ENCODE assay signal across 32 cellular contexts in genomic region chr22:19080853-19081252, GRCh38. TPM values are rescaled to one million over a fixed set of nuclear protein-coding genes. Genes with fewer than 3 reads are reported as not detected.
"Had no signal": no experiment of that assay in that cellular context is flagged by ENCODE, and none has a peak within 500 bp of the region (broad histone marks: within the 10 kb centered on the region; RNA-seq: fewer than 3 reads in every experiment).

No MANE protein-coding gene starts in this region.

- H3K4me3 Mint-ChIP-seq: activated CD4-positive, alpha-beta T cell treated with anti-CD3 and anti-CD28 coated beads, Interleukin-2, amount 10 ng/mL, durations not matched to agents 24 days and 14 days; activated naive CD4-positive, alpha-beta T cell treated with anti-CD3 and anti-CD28 coated beads, Interleukin-2, amount 50 U/mL, for 24 hours; activated naive CD8-positive, alpha-beta T cell treated with anti-CD3 and anti-CD28 coated beads, Interleukin-2, amount 10 ng/mL, durations not matched to agents 7 days and 5 days; activated T-cell treated with anti-CD3 and anti-CD28 coated beads, Interleukin-2, amount 50 U/mL, for 24 hours had no signal

- H3K4me3 ChIP-seq: body of pancreas, breast epithelium, SJCRH30, SK-N-MC had no signal

- H3K27ac Mint-ChIP-seq: activated CD4-positive, alpha-beta T cell treated with anti-CD3 and anti-CD28 coated beads, Interleukin-2, amount 10 ng/mL, durations not matched to agents 24 days and 14 days; activated naive CD4-positive, alpha-beta T cell treated with anti-CD3 and anti-CD28 coated beads, Interleukin-2, amount 50 U/mL, for 24 hours; activated naive CD8-positive, alpha-beta T cell treated with anti-CD3 and anti-CD28 coated beads, Interleukin-2, amount 10 ng/mL, durations not matched to agents 7 days and 5 days; activated T-cell treated with anti-CD3 and anti-CD28 coated beads, Interleukin-2, amount 50 U/mL, for 24 hours; activated T-helper 2 cell treated with anti-CD3 and anti-CD28 coated beads, Interferon-gamma antibody, Interleukin-2, Interleukin-4, amounts not matched to agents 10 μg/mL and 5 μg/mL and 100 μg/mL, durations not matched to agents 14 hours and 24 hours and 36 hours had no signal

- H3K9me3 ChIP-seq: body of pancreas, breast epithelium, SJCRH30 had no signal

- H3K36me3 ChIP-seq: breast epithelium, WERI-Rb-1 had no signal

- H3K27ac ChIP-seq: body of pancreas, breast epithelium, SJCRH30, SK-N-MC, WERI-Rb-1 had no signal

- H3K27me3 ChIP-seq: body of pancreas, breast epithelium, SJCRH30 had no signal

- H3K27me3 Mint-ChIP-seq: activated CD4-positive, alpha-beta T cell treated with anti-CD3 and anti-CD28 coated beads, Interleukin-2, amount 10 ng/mL, durations not matched to agents 24 days and 14 days; activated naive CD4-positive, alpha-beta T cell treated with anti-CD3 and anti-CD28 coated beads, Interleukin-2, amount 50 U/mL, for 24 hours; activated naive CD8-positive, alpha-beta T cell treated with anti-CD3 and anti-CD28 coated beads, Interleukin-2, amount 10 ng/mL, durations not matched to agents 7 days and 5 days; activated T-cell treated with anti-CD3 and anti-CD28 coated beads, Interleukin-2, amount 50 U/mL, for 24 hours had no signal

- ATAC-seq: body of pancreas, Panc1 had no signal

- DNase-seq: activated CD4-positive, alpha-beta T cell treated with anti-CD3 and anti-CD28 coated beads, Interleukin-2, amount 10 ng/mL, durations not matched to agents 24 days and 14 days; activated CD4-positive, alpha-beta T cell treated with anti-CD3 and anti-CD28 coated beads, Interleukin-2, amount 50 U/mL, for 4 hours; activated gamma-delta T cell; activated naive CD4-positive, alpha-beta T cell treated with Interleukin-2 at 50 U/mL for 16 hours; activated naive CD8-positive, alpha-beta T cell treated with anti-CD3 and anti-CD28 coated beads, Interleukin-2, amount 10 ng/mL, durations not matched to agents 7 days and 5 days; activated T-cell treated with anti-CD3 and anti-CD28 coated beads, Interleukin-2, amount 50 U/mL, for 24 hours; amygdala; body of pancreas; Karpas-422; KBM-7; NCI-H1105; NCI-H1417 treated with DMSO at 0.1 percent for 48 hours; NCI-H187 treated with DMSO at 0.1 percent for 48 hours; NCI-H2081; NCI-H345; NCI-H524 treated with DMSO at 0.1 percent for 48 hours; SHP77; SJCRH30; T1000; WERI-Rb-1 had no signal

- H3K9me3 Mint-ChIP-seq: activated CD4-positive, alpha-beta T cell treated with anti-CD3 and anti-CD28 coated beads, Interleukin-2, amount 10 ng/mL, durations not matched to agents 24 days and 14 days; activated naive CD4-positive, alpha-beta T cell treated with anti-CD3 and anti-CD28 coated beads, Interleukin-2, amount 50 U/mL, for 24 hours; activated naive CD8-positive, alpha-beta T cell treated with anti-CD3 and anti-CD28 coated beads, Interleukin-2, amount 10 ng/mL, durations not matched to agents 7 days and 5 days; activated T-cell treated with anti-CD3 and anti-CD28 coated beads, Interleukin-2, amount 50 U/mL, for 24 hours; activated T-helper 2 cell treated with anti-CD3 and anti-CD28 coated beads, Interferon-gamma antibody, Interleukin-2, Interleukin-4, amounts not matched to agents 10 μg/mL and 5 μg/mL and 100 μg/mL, durations not matched to agents 14 hours and 24 hours and 36 hours had no signal

- H3K4me1 ChIP-seq: breast epithelium had no signal

RNA-seq across cellular contexts. Expression of gene TSSK2, which starts 50.3 kb away (rescaled TPM):
- total RNA-seq: activated CD4-positive, alpha-beta T cell treated with anti-CD3 and anti-CD28 coated beads, Interleukin-2, amount 10 ng/mL, durations not matched to agents 24 days and 14 days; activated naive CD8-positive, alpha-beta T cell treated with anti-CD3 and anti-CD28 coated beads, Interleukin-2, amount 10 ng/mL, durations not matched to agents 7 days and 5 days; activated T-helper 2 cell treated with anti-CD3 and anti-CD28 coated beads, Interferon-gamma antibody, Interleukin-2, Interleukin-4, amounts not matched to agents 10 μg/mL and 5 μg/mL and 100 μg/mL, durations not matched to agents 14 hours and 24 hours and 36 hours; astrocyte; breast epithelium; cardiac septum; MCF 10A; NCI-H460; RPMI7951; SJCRH30; T-helper 1 cell treated with Interleukin-12 subunit alpha and Interleukin-12 subunit beta and Interleukin-4 antibody, amounts not matched to agents 30 ng/mL and 1 ng/mL, for 36 hours; T-helper 2 cell treated with Interferon-gamma antibody and Interleukin-4, amounts not matched to agents 100 ng/mL and 5 ng/mL, for 36 hours had no signal
